In genomic region chr14:55272415-55272786, GRCh38 we compare ENCODE assay signal across 8 cellular contexts. TPM values are rescaled to one million over a fixed set of nuclear protein-coding genes. Genes with fewer than 3 reads are reported as not detected.
DNase-seq lines count a peak whose midpoint lies in the region; ATAC-seq and TF ChIP-seq lines count a peak whose summit lies in the region.

No MANE protein-coding gene starts in this region.

- H2AFZ ChIP-seq in OCI-LY1 (ENCODE audit: low read length) (no peak overlapping the region), neuron (ENCODE audit: low read depth, low read length) (peak overlapping the region; percentile 52)

- WGBS in endodermal cell (ENCODE audit: insufficient coverage in 1 of 2, insufficient read length in 1 of 2), 2 experiments, result 50 to 83% methylated on average over 1 of the region's 1 CpG

- H3K9me2 ChIP-seq in OCI-LY1 (ENCODE audit: low read depth, low read length), result no peaks in the 10 kb centered on the region

- H3K27me3 ChIP-seq in CD4-positive, CD25-positive, alpha-beta regulatory T cell (ENCODE audit: control insufficient read depth, insufficient read depth, low read length), result no peaks in the 10 kb centered on the region
- H3K27me3 ChIP-seq in OCI-LY1 (ENCODE audit: insufficient read depth, low read length), result no peaks in the 10 kb centered on the region
- no peaks in the 10 kb centered on the region for H3K27me3 ChIP-seq in endodermal cell (ENCODE audit: control insufficient read depth, insufficient read depth, low read length, poor library complexity, severe bottlenecking)
- no peaks in the 10 kb centered on the region for H3K27me3 ChIP-seq in neuron (ENCODE audit: insufficient read depth, low read length)

- H3K9ac ChIP-seq in OCI-LY1 (ENCODE audit: low read length) (peak overlapping the region; percentile 89), endodermal cell (ENCODE audit: extremely low read depth, low read length, poor library complexity, severe bottlenecking) (peak overlapping the region; percentile 93)

- H3F3A ChIP-seq in OCI-LY1 (ENCODE audit: insufficient read depth, low read length), result no peaks in the 10 kb centered on the region

- peaks cover 55% of the 10 kb centered on the region for H3K79me2 ChIP-seq in OCI-LY1 (ENCODE audit: insufficient read depth, low read length)

- no peak for DNase-seq in CD4-positive, CD25-positive, alpha-beta regulatory T cell
- DNase-seq in endodermal cell (no peak), SW480 (ENCODE audit: low spot score) (no peak)
- no peak for DNase-seq in stimulated activated CD4-positive, alpha-beta T cell treated with anti-CD3 and anti-CD28 coated beads, Interleukin-1b, Interleukin-23, amount 100 ng/mL, for 48 hours
- no peak for DNase-seq in stimulated activated CD4-positive, alpha-beta T cell treated with anti-CD3 and anti-CD28 coated beads, Interleukin-4, amount 100 ng/mL, for 24 hours

- peaks cover 19% of the 10 kb centered on the region for H3K4me1 ChIP-seq in CD4-positive, CD25-positive, alpha-beta regulatory T cell (ENCODE audit: control insufficient read depth, insufficient read depth, low read length, poor library complexity, severe bottlenecking)
- H3K4me1 ChIP-seq in OCI-LY1 (ENCODE audit: insufficient read depth, low read length, severe bottlenecking) (peaks cover 58% of the 10 kb centered on the region), endodermal cell (ENCODE audit: control insufficient read depth, insufficient read depth, low read length) (peaks cover 3% of the 10 kb centered on the region), neuron (ENCODE audit: insufficient read depth, low read length) (peaks cover 14% of the 10 kb centered on the region)

- peak overlapping the region; percentile 89 for H3K4me3 ChIP-seq in CD4-positive, CD25-positive, alpha-beta regulatory T cell (ENCODE audit: low read depth, low read length)
- H3K4me3 ChIP-seq in OCI-LY1 (ENCODE audit: low read depth, low read length, poor library complexity, severe bottlenecking) (peak overlapping the region; percentile 95), endodermal cell (ENCODE audit: low read length) (peak overlapping the region; percentile 96), neuron (ENCODE audit: low read length) (peak overlapping the region; percentile 62)

- ATAC-seq in CD4-positive, CD25-positive, alpha-beta regulatory T cell (ENCODE audit: low read depth in 2 of 2), result no peak
- no peak for ATAC-seq in HG02870 (IDR thresholded peaks at IDR 0.05; ENCODE audit: unreplicated experiment)

- H3K4me3 Mint-ChIP-seq in CD4-positive, CD25-positive, alpha-beta regulatory T cell, result peak overlapping the region; percentile 90 to 95 (median 94)
- peak overlapping the region; percentile 87 for H3K4me3 Mint-ChIP-seq in endodermal cell

- H3K4me1 Mint-ChIP-seq in CD4-positive, CD25-positive, alpha-beta regulatory T cell, result peaks cover 33 to 55% (median 43%) of the 10 kb centered on the region in 4 donors
- peaks cover 42% of the 10 kb centered on the region for H3K4me1 Mint-ChIP-seq in endodermal cell

- peak overlapping the region; percentile 97 for H3K4me2 ChIP-seq in OCI-LY1 (ENCODE audit: low read length)

- no peaks in the 10 kb centered on the region for H4K20me1 ChIP-seq in OCI-LY1 (ENCODE audit: insufficient read depth, low read length)

- peaks cover 9% of the 10 kb centered on the region for H3K27me3 Mint-ChIP-seq in CD4-positive, CD25-positive, alpha-beta regulatory T cell
- no peaks in the 10 kb centered on the region for H3K27me3 Mint-ChIP-seq in endodermal cell (ENCODE audit: insufficient read depth)

- H3K36me3 Mint-ChIP-seq in CD4-positive, CD25-positive, alpha-beta regulatory T cell, result no peaks in the 10 kb centered on the region
- H3K36me3 Mint-ChIP-seq in endodermal cell (ENCODE audit: low read depth), result peaks cover 11% of the 10 kb centered on the region

- TF ChIP-seq CTCF in OCI-LY1 (IDR thresholded peaks at IDR 0.05; ENCODE audit: low read length), result no peak
- TF ChIP-seq CTCF in endodermal cell (conservative IDR thresholded peaks at IDR 0.05), result no peak

- no peaks in the 10 kb centered on the region for H3K36me3 ChIP-seq in CD4-positive, CD25-positive, alpha-beta regulatory T cell (ENCODE audit: control insufficient read depth, insufficient read depth, low read length)
- no peaks in the 10 kb centered on the region for H3K36me3 ChIP-seq in OCI-LY1 (ENCODE audit: insufficient read depth, low read length)
- peaks cover 12% of the 10 kb centered on the region for H3K36me3 ChIP-seq in endodermal cell (ENCODE audit: control insufficient read depth, insufficient read depth, low read length)
- no peaks in the 10 kb centered on the region for H3K36me3 ChIP-seq in neuron (ENCODE audit: insufficient read depth, low read length)

- no peaks in the 10 kb centered on the region for H3K9me3 ChIP-seq in CD4-positive, CD25-positive, alpha-beta regulatory T cell (ENCODE audit: control insufficient read depth in 2 of 2, low read length in 2 of 2)
- no peaks in the 10 kb centered on the region for H3K9me3 ChIP-seq in OCI-LY1 (ENCODE audit: low read length)
- H3K9me3 ChIP-seq in endodermal cell (ENCODE audit: control insufficient read depth, low read length), result peaks cover 16% of the 10 kb centered on the region
- H3K9me3 ChIP-seq in neuron (ENCODE audit: low read length), result no peaks in the 10 kb centered on the region

- peak overlapping the region; percentile 72 to 96 (median 93) for H3K27ac Mint-ChIP-seq in CD4-positive, CD25-positive, alpha-beta regulatory T cell
- peak overlapping the region; percentile 95 for H3K27ac Mint-ChIP-seq in endodermal cell

- no peaks in the 10 kb centered on the region for H3K9me3 Mint-ChIP-seq in CD4-positive, CD25-positive, alpha-beta regulatory T cell
- H3K9me3 Mint-ChIP-seq in endodermal cell, result peaks cover 16% of the 10 kb centered on the region

- peak overlapping the region; percentile 82 for H3K27ac ChIP-seq in CD4-positive, CD25-positive, alpha-beta regulatory T cell (ENCODE audit: insufficient read depth, low read length, poor library complexity, severe bottlenecking)
- H3K27ac ChIP-seq in OCI-LY1 (ENCODE audit: low read depth, low read length, poor library complexity, severe bottlenecking) (peak overlapping the region; percentile 71), endodermal cell (ENCODE audit: low read depth, low read length) (no peak overlapping the region)

RNA-seq across cellular contexts. Expression of gene FBXO34, which starts 1.2 kb away (rescaled TPM):
- 32.4 TPM for total RNA-seq in CD4-positive, CD25-positive, alpha-beta regulatory T cell
- 10 to 100 TPM; 28.8 to 41.6 (median 33.4) TPM for polyA plus RNA-seq in CD4-positive, CD25-positive, alpha-beta regulatory T cell
- total RNA-seq in endodermal cell, result 10 to 100 TPM; 44.1 to 51.6 TPM
- polyA plus RNA-seq in endodermal cell (2013, experiment 1 of 2), result 17.3 TPM
- polyA plus RNA-seq in endodermal cell (2013, experiment 2 of 2), result 19.2 TPM
